ENCODE assay signal across 8 cellular contexts in the genomic region with DNA sequence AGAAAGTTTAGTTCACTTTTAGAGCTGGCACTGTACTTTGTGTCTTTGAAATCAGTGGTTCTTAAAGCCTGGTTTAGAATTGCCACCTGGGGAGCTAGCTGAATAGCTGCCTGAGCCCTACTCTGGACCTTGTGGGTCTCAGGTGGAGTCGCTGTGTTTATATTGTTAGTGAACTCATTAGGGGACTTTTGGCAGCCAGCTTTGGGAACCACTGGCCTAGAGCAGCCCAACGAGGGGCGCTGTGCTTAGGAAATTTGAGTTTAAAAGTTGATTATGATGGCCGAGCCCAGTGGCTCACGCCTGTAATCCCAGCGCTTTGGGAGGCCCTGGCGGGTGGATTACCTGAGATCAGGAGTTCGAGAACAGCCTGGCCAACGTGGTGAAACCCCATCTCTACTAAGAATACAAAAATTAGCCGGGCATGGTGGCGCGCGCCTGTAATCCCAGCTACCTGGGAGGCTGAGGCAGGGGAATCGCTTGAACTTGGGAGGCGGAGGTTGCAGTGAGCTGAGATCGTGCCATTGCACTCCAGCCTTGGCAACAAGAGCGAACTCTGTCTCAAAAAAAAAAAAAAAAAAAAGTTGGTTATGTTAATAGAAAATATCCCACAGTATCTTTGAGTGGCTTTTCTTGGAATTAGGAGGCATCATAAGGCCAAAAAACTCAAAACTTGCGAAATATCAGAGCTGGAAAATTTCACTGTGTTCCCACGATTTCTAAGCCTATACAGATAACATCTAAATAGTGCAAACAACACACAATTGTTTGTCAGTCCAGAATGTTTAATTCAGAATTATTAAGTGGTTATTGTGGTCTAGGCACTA. TPM values are rescaled to one million over a fixed set of nuclear protein-coding genes. Genes with fewer than 3 reads are reported as not detected.
DNase-seq lines count a peak whose midpoint lies in the region; ATAC-seq and TF ChIP-seq lines count a peak whose summit lies in the region.

No MANE protein-coding gene starts in this region.

- H3K4me2 ChIP-seq in fibroblast of lung (ENCODE audit: extremely low read depth, insufficient read depth, low read length) (peak overlapping the region; percentile 67), parathyroid adenoma (ENCODE audit: low read length) (peak overlapping the region; percentile 79)

- H3K4me3 ChIP-seq in WI38 (ENCODE audit: low read depth, low read length) (peak overlapping the region; percentile 65), fibroblast of lung (replicated peaks in 1 of 4; ENCODE audit: control extremely low read depth in 1 of 4, insufficient read depth in 1 of 4, low read depth in 3 of 4, low read length in 4 of 4) (peak overlapping the region; percentile 78 to 90 (median 82)), parathyroid adenoma (ENCODE audit: low read depth, low read length) (peak overlapping the region; percentile 92)

- no peak for DNase-seq in activated CD4-positive, CD25-positive, alpha-beta regulatory T cell (lab: John Stamatoyannopoulos, UW)
- DNase-seq in fibroblast of lung (ENCODE audit: low read depth in 2 of 2): peak in 1 of 2 donors; percentile 9
- no peak for DNase-seq in NCI-H1694 (lab: John Stamatoyannopoulos, UW)
- DNase-seq in mucosa of gallbladder (ENCODE audit: low spot score): no peak

- H3K79me2 ChIP-seq in fibroblast of lung (ENCODE audit: control insufficient read depth, insufficient read depth, low read length): no peaks in the 10 kb centered on the region
- H3K79me2 ChIP-seq in parathyroid adenoma: peaks cover 14% of the 10 kb centered on the region

- H3K36me3 ChIP-seq in fibroblast of lung (ENCODE audit: control insufficient read depth, insufficient read depth, low read length) (no peaks in the 10 kb centered on the region), parathyroid adenoma (ENCODE audit: control insufficient read depth, insufficient read depth, low read length) (no peaks in the 10 kb centered on the region)

- TF ChIP-seq CTCF in WI38 (IDR thresholded peaks at IDR 0.05; ENCODE audit: low read depth, low read length) (no peak), fibroblast of lung (conservative IDR thresholded peaks at IDR 0.05 in 1 of 2, IDR thresholded peaks at IDR 0.05 in 1 of 2; ENCODE audit: low read depth in 1 of 2, low read length in 2 of 2) (no peak), parathyroid adenoma (IDR thresholded peaks at IDR 0.05) (no peak)

- H4K20me1 ChIP-seq in fibroblast of lung (ENCODE audit: control insufficient read depth, extremely low read depth, insufficient read depth, low read length): no peaks in the 10 kb centered on the region

- ATAC-seq in activated CD4-positive, CD25-positive, alpha-beta regulatory T cell treated with anti-CD3 and anti-CD28 coated beads, Interleukin-2, amount 50 U/mL, for 24 hours: peak; percentile 0
- peak; percentile 10 for ATAC-seq in HG02885 (IDR thresholded peaks at IDR 0.05; ENCODE audit: poor library complexity, unreplicated experiment)

- H3K9ac ChIP-seq in fibroblast of lung (ENCODE audit: insufficient read depth, low read length) (peak overlapping the region; percentile 88), parathyroid adenoma (peak overlapping the region; percentile 22)

- H3K9me3 ChIP-seq in fibroblast of lung (ENCODE audit: control insufficient read depth, insufficient read depth, low read depth, low read length) (no peaks in the 10 kb centered on the region), parathyroid adenoma (ENCODE audit: control insufficient read depth, low read length) (no peaks in the 10 kb centered on the region)

- no peaks in the 10 kb centered on the region for H3K4me1 ChIP-seq in fibroblast of lung (ENCODE audit: control insufficient read depth, extremely low read depth, insufficient read depth, low read length)
- peaks cover 12% of the 10 kb centered on the region for H3K4me1 ChIP-seq in parathyroid adenoma

- H3K27me3 ChIP-seq in fibroblast of lung (ENCODE audit: control insufficient read depth, insufficient read depth, low read length) (no peaks in the 10 kb centered on the region), parathyroid adenoma (ENCODE audit: control insufficient read depth, insufficient read depth, low read length) (no peaks in the 10 kb centered on the region)

- H3K27ac ChIP-seq in fibroblast of lung (ENCODE audit: insufficient read depth, low read length): peak overlapping the region; percentile 74
- peak overlapping the region; percentile 71 for H3K27ac ChIP-seq in parathyroid adenoma

- H2AFZ ChIP-seq in fibroblast of lung (ENCODE audit: low read length) (peak overlapping the region; percentile 89), parathyroid adenoma (peak overlapping the region; percentile 96)

RNA-seq across cellular contexts. Expression of a gene that starts 0.8 kb away (rescaled TPM):
- total RNA-seq in fibroblast of lung: 12.6 and 16.2 TPM in 2 replicates
- polyA plus RNA-seq in fibroblast of lung: 25.6 and 31.6 TPM in 2 replicates
- 16.4 and 19.1 TPM in 2 replicates for polyA plus RNA-seq in fibroblast of lung (2012)
- 8.1 and 11.3 TPM in 2 replicates for polyA minus RNA-seq in fibroblast of lung (ENCODE audit: low replicate concordance)
- 44.4 TPM for total RNA-seq in mucosa of gallbladder
